16 cellular contexts compared by ENCODE assay signal in the genomic region with DNA sequence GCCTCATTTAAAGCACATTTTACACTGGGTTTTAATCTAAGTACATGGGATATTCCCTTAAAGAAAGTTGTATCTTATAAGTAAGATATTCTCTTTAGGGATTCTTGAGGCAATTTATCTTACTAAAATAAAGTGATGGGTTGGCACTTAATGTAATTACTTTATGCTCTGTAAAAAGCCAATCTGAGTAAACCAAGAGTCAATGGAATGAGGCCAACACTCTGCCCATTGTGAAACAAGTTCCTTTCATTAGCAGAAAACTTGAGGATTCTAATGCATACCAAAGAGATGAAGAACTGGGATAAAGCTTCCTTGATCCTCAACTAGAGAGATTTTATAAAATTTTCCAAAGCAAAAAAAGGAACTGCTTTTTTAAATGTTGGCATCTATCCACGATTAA.
DNase-seq lines count a peak whose midpoint lies in the region; ATAC-seq, FAIRE-seq and TF ChIP-seq lines count a peak whose summit lies in the region.
"Had no signal": no experiment of that assay in that cellular context is flagged by ENCODE, and none has a peak within 500 bp of the region (broad histone marks: within the 10 kb centered on the region; RNA-seq: fewer than 3 reads in every experiment).

No MANE protein-coding gene starts in this region.

- H3K27ac ChIP-seq in PC-3 (ENCODE audit: low read length) (no peak overlapping the region), endothelial cell of umbilical vein (ENCODE audit: insufficient read depth, low read depth, low read length) (no peak overlapping the region)
- H3K27ac ChIP-seq: C4-2B, thoracic aorta had no signal

- H4K20me1 ChIP-seq in PC-3 (ENCODE audit: low read length) (no peaks in the 10 kb centered on the region), endothelial cell of umbilical vein (replicated peaks; ENCODE audit: control insufficient read depth, extremely low read depth, insufficient read depth, low read length) (no peaks in the 10 kb centered on the region)

- TF ChIP-seq CTCF in PC-3 (conservative IDR thresholded peaks at IDR 0.05; ENCODE audit: low read depth, low read length) (no peak), endothelial cell of umbilical vein (IDR thresholded peaks at IDR 0.05; ENCODE audit: extremely low read depth in 1 of 2, insufficient read depth in 1 of 2, low read depth in 1 of 2, low read length in 2 of 2) (no peak)

- H3K79me2 ChIP-seq in PC-3 (ENCODE audit: low read length) (no peaks in the 10 kb centered on the region), endothelial cell of umbilical vein (ENCODE audit: control insufficient read depth, insufficient read depth, low read length) (no peaks in the 10 kb centered on the region)

- no peaks in the 10 kb centered on the region for H3K9me1 ChIP-seq in endothelial cell of umbilical vein (replicated peaks; ENCODE audit: control insufficient read depth, extremely low read depth, insufficient read depth, low read length)

- H3K4me1 ChIP-seq in PC-3 (ENCODE audit: insufficient read depth, low read length) = peaks cover 8% of the 10 kb centered on the region
- H3K4me1 ChIP-seq in endothelial cell of umbilical vein (ENCODE audit: control insufficient read depth, extremely low read depth, insufficient read depth, low read length) = peaks cover 17% of the 10 kb centered on the region

- H3K4me3 ChIP-seq in PC-3 (ENCODE audit: low read length) (no peak overlapping the region), endothelial cell of umbilical vein (replicated peaks in 1 of 3; ENCODE audit: insufficient read depth in 1 of 3, low read depth in 1 of 3, low read length in 3 of 3) (no peak overlapping the region)
- H3K4me3 ChIP-seq: thoracic aorta had no signal

- dilution Hi-C loops in endothelial cell of umbilical vein (cut with MboI; ENCODE audit: extremely low pct_ligation_motif_present, low sequenced_read_pairs) = no loop called here

- no peaks in the 10 kb centered on the region for H3K9me3 ChIP-seq in PC-3 (ENCODE audit: low read length)
- H3K9me3 ChIP-seq in endothelial cell of umbilical vein (replicated peaks; ENCODE audit: control insufficient read depth, insufficient read depth, low read length) = no peaks in the 10 kb centered on the region
- H3K9me3 ChIP-seq: thoracic aorta had no signal

- FAIRE-seq in endothelial cell of umbilical vein (lab: Jason Lieb, UNC) = no peak
- FAIRE-seq in H54 (lab: Jason Lieb, UNC) = no peak
- no peak for FAIRE-seq in HTR-8/SVneo (lab: Jason Lieb, UNC)

- H2AFZ ChIP-seq in PC-3 (ENCODE audit: low read length) (no peak overlapping the region), endothelial cell of umbilical vein (ENCODE audit: low read depth, low read length) (no peak overlapping the region)

- peak; percentile 38; the same call in 1 of the 2 replicates for ATAC-seq in PC-3
- ATAC-seq: Right ventricle myocardium inferior, T-helper 17 cell had no signal

- BruUV-seq in PC-3 (replicated peaks; lab: Mats Ljungman, UMichigan) (no TSS peak), endothelial cell of umbilical vein (replicated peaks; lab: Mats Ljungman, UMichigan) (no TSS peak)

- H3K4me2 ChIP-seq in PC-3 (ENCODE audit: low read length) (no peak overlapping the region), endothelial cell of umbilical vein (ENCODE audit: insufficient read depth, low read length) (no peak overlapping the region)

- no peak overlapping the region for H3K9ac ChIP-seq in PC-3 (ENCODE audit: low read length)
- H3K9ac ChIP-seq in endothelial cell of umbilical vein (replicated peaks; ENCODE audit: extremely low read depth, insufficient read depth, low read length) = no peak overlapping the region

- DNase-seq in GM03348 (ENCODE audit: low spot score) (peak; percentile 53), PC-3 (peak; percentile 44), endothelial cell of umbilical vein (ENCODE audit: low read depth, low spot score) (peak; percentile 70), pulmonary artery endothelial cell (ENCODE audit: low read depth, low spot score) (peak; percentile 30), H54 (ENCODE audit: insufficient read length, low spot score) (no peak), posterior vena cava (ENCODE audit: low spot score) (no peak), HTR-8/SVneo (ENCODE audit: insufficient read length, low spot score) (no peak)
- DNase-seq: activated effector memory CD4-positive, alpha-beta T cell treated with anti-CD3 and anti-CD28 coated beads, Interleukin-2, amount 50 U/mL, for 16 hours; DMS53; NCI-H1092 treated with DMSO at 0.1 percent for 48 hours; NCI-H2171 treated with DMSO at 0.1 percent for 48 hours; nucleus accumbens; T-helper 17 cell had no signal

- POLR2A ChIA-PET in PC-3 (lab: Charles Lee; ENCODE audit: unreplicated experiment) = no interaction called here
- POLR2A ChIA-PET in endothelial cell of umbilical vein (lab: Charles Lee) = no interaction called here

- TF ChIP-seq POLR2A in endothelial cell of umbilical vein (IDR thresholded peaks at IDR 0.05; ENCODE audit: low read depth, low read length) (no peak), H54 (IDR thresholded peaks at IDR 0.05; ENCODE audit: low read depth, low read length) (no peak)

- CTCF ChIA-PET in PC-3 (lab: Charles Lee) (no interaction called here), endothelial cell of umbilical vein (lab: Charles Lee) (no interaction called here)

- no peaks in the 10 kb centered on the region for H3K27me3 ChIP-seq in PC-3 (ENCODE audit: low read length)
- H3K27me3 ChIP-seq in endothelial cell of umbilical vein (ENCODE audit: control insufficient read depth in 2 of 2, insufficient read depth in 2 of 2, low read length in 2 of 2) = no peaks in the 10 kb centered on the region

- intact Hi-C loops in PC-3 (cut with micrococcal nuclease) = no loop called here
- intact Hi-C loops in endothelial cell of umbilical vein (cut with micrococcal nuclease) = loop anchor here (5.0 kb wide), 1 partner anchor 72 kb away; no protein-coding TSS in a partner anchor
- intact Hi-C loops in posterior vena cava (cut with DNase I) = no loop called here

- no peaks in the 10 kb centered on the region for H3F3A ChIP-seq in PC-3 (ENCODE audit: low read length, unreplicated experiment)

- H3K36me3 ChIP-seq in PC-3 (ENCODE audit: low read depth, low read length) (no peaks in the 10 kb centered on the region), endothelial cell of umbilical vein (ENCODE audit: control insufficient read depth in 2 of 2, extremely low read depth in 1 of 2, insufficient read depth in 2 of 2, low read length in 2 of 2) (no peaks in the 10 kb centered on the region)
- H3K36me3 ChIP-seq: thoracic aorta had no signal

- H3K9me2 ChIP-seq in PC-3 (replicated peaks; ENCODE audit: low read length) = no peaks in the 10 kb centered on the region

TF ChIP-seq in endothelial cell of umbilical vein, 7 proteins besides CTCF, POLR2A, EP300 and RAD21:
- TF ChIP-seq POLR2AphosphoS5 (IDR thresholded peaks at IDR 0.05; ENCODE audit: insufficient read depth, low read depth, low read length) (no peak), JUN (IDR thresholded peaks at IDR 0.05; ENCODE audit: borderline replicate concordance, insufficient read depth, insufficient read length, low read depth) (no peak), EZH2 (IDR thresholded peaks at IDR 0.05; ENCODE audit: borderline replicate concordance, low read depth, low read length, severe bottlenecking) (no peak), GATA2 (IDR thresholded peaks at IDR 0.05; ENCODE audit: insufficient read depth, insufficient read length, low read depth, low read length) (no peak), FOS (IDR thresholded peaks at IDR 0.05; ENCODE audit: borderline replicate concordance, insufficient read depth, low read length) (no peak), MYC (IDR thresholded peaks at IDR 0.05; ENCODE audit: low read depth, low read length) (no peak)
- TF ChIP-seq, protein P1, sequence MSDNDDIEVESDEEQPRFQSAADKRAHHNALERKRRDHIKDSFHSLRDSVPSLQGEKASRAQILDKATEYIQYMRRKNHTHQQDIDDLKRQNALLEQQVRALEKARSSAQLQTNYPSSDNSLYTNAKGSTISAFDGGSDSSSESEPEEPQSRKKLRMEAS (IDR thresholded peaks at IDR 0.05; ENCODE audit: insufficient read depth, insufficient read length) = no peak

Comparison
In these comparisons a context has a peak if more than half of its experiments do, and no peak if none do; other contexts are left out.
1. DNase-seq: peak in GM03348 (single experiment), PC-3 (single experiment), endothelial cell of umbilical vein (single experiment) and pulmonary artery endothelial cell (single experiment); none in H54 (single experiment), posterior vena cava (single experiment) and HTR-8/SVneo (single experiment).